Comparison of ENCODE assay signal across 1 cellular context in the genomic region with DNA sequence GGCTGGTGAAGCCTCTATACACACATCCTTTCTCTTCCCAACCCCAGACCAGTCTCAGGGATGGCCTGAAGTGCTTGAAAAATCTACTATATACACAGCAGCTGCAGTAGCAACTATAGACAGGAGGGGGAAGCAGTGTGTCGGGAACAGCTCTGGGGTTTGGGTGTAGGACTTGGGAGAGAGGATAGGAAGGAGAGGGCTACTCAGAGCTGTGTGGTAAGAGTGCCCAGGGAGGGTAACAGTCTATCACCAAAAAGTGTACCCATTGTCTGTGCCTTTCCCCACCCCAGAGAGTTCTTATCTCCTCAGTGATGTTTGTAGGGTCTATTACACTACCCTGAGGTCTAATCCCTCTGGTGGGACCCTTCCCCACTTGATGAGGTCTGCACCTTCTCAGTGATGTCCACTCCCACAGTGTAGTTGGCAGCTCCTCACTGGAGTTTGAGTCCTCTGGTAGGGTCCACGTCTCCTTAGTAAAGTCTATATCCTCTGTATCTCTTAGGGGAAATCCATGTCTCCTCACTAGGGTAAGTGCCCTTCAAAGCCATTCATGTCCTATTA.
TF ChIP-seq lines count a peak whose summit lies in the region.

No MANE protein-coding gene starts in this region.

TF ChIP-seq in endothelial cell of umbilical vein, 7 proteins besides CTCF, POLR2A, EP300 and RAD21:
- TF ChIP-seq JUN (IDR thresholded peaks at IDR 0.05; ENCODE audit: borderline replicate concordance, insufficient read depth, insufficient read length, low read depth): no peak
- TF ChIP-seq POLR2AphosphoS5 (IDR thresholded peaks at IDR 0.05; ENCODE audit: insufficient read depth, low read depth, low read length): no peak
- no peak for TF ChIP-seq MYC (IDR thresholded peaks at IDR 0.05; ENCODE audit: low read depth, low read length)
- TF ChIP-seq, protein P1, sequence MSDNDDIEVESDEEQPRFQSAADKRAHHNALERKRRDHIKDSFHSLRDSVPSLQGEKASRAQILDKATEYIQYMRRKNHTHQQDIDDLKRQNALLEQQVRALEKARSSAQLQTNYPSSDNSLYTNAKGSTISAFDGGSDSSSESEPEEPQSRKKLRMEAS (IDR thresholded peaks at IDR 0.05; ENCODE audit: insufficient read depth, insufficient read length): no peak
- TF ChIP-seq EZH2 (IDR thresholded peaks at IDR 0.05; ENCODE audit: borderline replicate concordance, low read depth, low read length, severe bottlenecking): no peak
- TF ChIP-seq FOS (IDR thresholded peaks at IDR 0.05; ENCODE audit: borderline replicate concordance, insufficient read depth, low read length): no peak
- TF ChIP-seq GATA2 (IDR thresholded peaks at IDR 0.05; ENCODE audit: insufficient read depth, insufficient read length, low read depth, low read length): no peak
